ENCODE assay signal across 7 cellular contexts in genomic region chr3:156826144-156826895, GRCh38. TPM values are rescaled to one million over a fixed set of nuclear protein-coding genes. Genes with fewer than 3 reads are reported as not detected.
DNase-seq lines count a peak whose midpoint lies in the region; ATAC-seq and TF ChIP-seq lines count a peak whose summit lies in the region.

Gene LEKR1 (plus strand): TSS chr3:156826353. CDS start chr3:156829330, 2,977 bp downstream.

- H3K27me3 ChIP-seq in smooth muscle cell (ENCODE audit: low read depth) = no peaks in the 10 kb centered on the region

- peaks cover 7% of the 10 kb centered on the region for H3K4me1 ChIP-seq in smooth muscle cell (ENCODE audit: low read depth)

- ATAC-seq in GM18511 (IDR thresholded peaks at IDR 0.05; ENCODE audit: unreplicated experiment) (peak; percentile 89), HG02885 (IDR thresholded peaks at IDR 0.05; ENCODE audit: poor library complexity, unreplicated experiment) (peak; percentile 93), WTC11 (peak; percentile 77)

- no peaks in the 10 kb centered on the region for H3K79me2 ChIP-seq in smooth muscle cell (ENCODE audit: low read depth)

- H2AFZ ChIP-seq in smooth muscle cell (ENCODE audit: low read depth) = peak within 1 kb of the TSS; percentile 28

- H3K36me3 Mint-ChIP-seq in WTC11 = no peaks in the 10 kb centered on the region

- peak within 1 kb of the TSS; percentile 96 for H3K9ac ChIP-seq in smooth muscle cell (ENCODE audit: low read depth)

- no peak for TF ChIP-seq CTCF in WTC11 (IDR thresholded peaks at IDR 0.05)
- TF ChIP-seq CTCF in cardiac fibroblast (IDR thresholded peaks at IDR 0.05; ENCODE audit: low read depth, low read length) = no peak
- TF ChIP-seq CTCF in smooth muscle cell (IDR thresholded peaks at IDR 0.05; ENCODE audit: borderline replicate concordance, insufficient read depth, poor library complexity, severe bottlenecking) = no peak

- peak within 1 kb of the TSS; percentile 87 for H3K4me2 ChIP-seq in smooth muscle cell

- no peaks in the 10 kb centered on the region for H3K9me3 ChIP-seq in smooth muscle cell (replicated peaks; ENCODE audit: low read depth)

- POLR2A ChIA-PET in WTC11 (lab: Charles Lee) = no interaction called here

- H3K4me3 ChIP-seq in cardiac fibroblast (replicated peaks in 1 of 2; ENCODE audit: low read depth in 2 of 2, low read length in 2 of 2) (peak within 1 kb of the TSS; percentile 67 to 69), smooth muscle cell (peak within 1 kb of the TSS; percentile 59)

- peak within 1 kb of the TSS; percentile 97 for H3K27ac ChIP-seq in smooth muscle cell (ENCODE audit: low read depth)

- peak within 1 kb of the TSS; percentile 54 for H3K27ac Mint-ChIP-seq in WTC11

- H3K4me1 Mint-ChIP-seq in WTC11 = peaks cover 41% of the 10 kb centered on the region

- H3K4me3 Mint-ChIP-seq in WTC11 = peak within 1 kb of the TSS; percentile 73

- WGBS in smooth muscle cell (ENCODE audit: low lambda C conversion rate) = 2% methylated on average over 63 of the region's 63 CpGs

- peak; percentile 71 for DNase-seq in NCI-H2107 treated with DMSO at 0.1 percent for 48 hours (lab: John Stamatoyannopoulos, UW; ENCODE audit: unreplicated experiment)
- DNase-seq in WTC11 (ENCODE audit: low spot score) = peak; percentile 77
- peak; percentile 94 to 97 for DNase-seq in cardiac fibroblast (ENCODE audit: low read depth in 2 of 2)
- DNase-seq in inferior parietal cortex (ENCODE audit: extremely low spot score) = peak; percentile 75
- peak; percentile 66 for DNase-seq in smooth muscle cell (lab: John Stamatoyannopoulos, UW; ENCODE audit: unreplicated experiment)

- no peaks in the 10 kb centered on the region for H4K20me1 ChIP-seq in smooth muscle cell (ENCODE audit: low read depth)

- CTCF ChIA-PET in WTC11 (lab: Charles Lee) = no interaction called here

- H3K27me3 Mint-ChIP-seq in WTC11 (ENCODE audit: low read depth) = peaks cover 93% of the 10 kb centered on the region

- H3K36me3 ChIP-seq in smooth muscle cell (ENCODE audit: low read depth) = no peaks in the 10 kb centered on the region

- no peaks in the 10 kb centered on the region for H3K9me3 Mint-ChIP-seq in WTC11

- H3F3A ChIP-seq in smooth muscle cell (ENCODE audit: low read depth) = peaks cover 10% of the 10 kb centered on the region

TF ChIP-seq in WTC11, 78 proteins besides CTCF, POLR2A, EP300 and RAD21 (continues in another document):
- TF ChIP-seq GABPB1 (CRISPR knock-in tag; IDR thresholded peaks at IDR 0.05) (no peak), USF2 (CRISPR knock-in tag; IDR thresholded peaks at IDR 0.05) (0 out of 2 replicates have a peak, but pooled peaks have one; percentile 21), MAX (CRISPR knock-in tag; IDR thresholded peaks at IDR 0.05) (peak; percentile 99), MYBL2 (CRISPR knock-in tag; IDR thresholded peaks at IDR 0.05) (peak; percentile 93), ZNF512 (CRISPR knock-in tag; IDR thresholded peaks at IDR 0.05; ENCODE audit: borderline replicate concordance) (0 out of 2 replicates have a peak, but pooled peaks have one; percentile 34), FOXK1 (CRISPR knock-in tag; IDR thresholded peaks at IDR 0.05) (peak; percentile 68), SOX15 (CRISPR knock-in tag; IDR thresholded peaks at IDR 0.05) (no peak), ESRRA (CRISPR knock-in tag; IDR thresholded peaks at IDR 0.05; ENCODE audit: borderline replicate concordance) (no peak), KAT7 (CRISPR knock-in tag; IDR thresholded peaks at IDR 0.05; ENCODE audit: borderline replicate concordance) (no peak), TP53 (CRISPR knock-in tag; IDR thresholded peaks at IDR 0.05) (peak; percentile 89; the same call in 1 of the 2 replicates), ETV6 (CRISPR knock-in tag; IDR thresholded peaks at IDR 0.05) (peak; percentile 96), JAZF1 (CRISPR knock-in tag; IDR thresholded peaks at IDR 0.05) (no peak), ZBTB43 (CRISPR knock-in tag; IDR thresholded peaks at IDR 0.05) (0 out of 2 replicates have a peak, but pooled peaks have one; percentile 78), ZNF425 (CRISPR knock-in tag; conservative IDR thresholded peaks at IDR 0.05) (no peak), SMAD3 (CRISPR knock-in tag; IDR thresholded peaks at IDR 0.05; ENCODE audit: borderline replicate concordance) (no peak; the same call in 1 of the 2 replicates), NFE2L1 (CRISPR knock-in tag; IDR thresholded peaks at IDR 0.05) (peak; percentile 87; the same call in 1 of the 2 replicates), ZSCAN18 (CRISPR knock-in tag; IDR thresholded peaks at IDR 0.05) (no peak)

RNA-seq across cellular contexts. Expression of gene LEKR1, which starts in this region (rescaled TPM):
- total RNA-seq in WTC11 (2021) = 0.09 to 0.18 TPM in 2 of 3 replicates, not detected in the other
- 0.81 and 1.3 TPM in 2 replicates for total RNA-seq in smooth muscle cell
- 2.3 and 3.4 TPM in 2 replicates for polyA plus RNA-seq in smooth muscle cell

Comparison
In these comparisons a context has a peak if more than half of its experiments do, and no peak if none do; other contexts are left out.
1. Peak in every context shown above with its lines: DNase-seq, ATAC-seq, H3K4me3 ChIP-seq and H3K27ac ChIP-seq.
2. Peak in DNase-seq and ATAC-seq in WTC11; RNA of the gene not detected or under 1 TPM.